In the genomic region with DNA sequence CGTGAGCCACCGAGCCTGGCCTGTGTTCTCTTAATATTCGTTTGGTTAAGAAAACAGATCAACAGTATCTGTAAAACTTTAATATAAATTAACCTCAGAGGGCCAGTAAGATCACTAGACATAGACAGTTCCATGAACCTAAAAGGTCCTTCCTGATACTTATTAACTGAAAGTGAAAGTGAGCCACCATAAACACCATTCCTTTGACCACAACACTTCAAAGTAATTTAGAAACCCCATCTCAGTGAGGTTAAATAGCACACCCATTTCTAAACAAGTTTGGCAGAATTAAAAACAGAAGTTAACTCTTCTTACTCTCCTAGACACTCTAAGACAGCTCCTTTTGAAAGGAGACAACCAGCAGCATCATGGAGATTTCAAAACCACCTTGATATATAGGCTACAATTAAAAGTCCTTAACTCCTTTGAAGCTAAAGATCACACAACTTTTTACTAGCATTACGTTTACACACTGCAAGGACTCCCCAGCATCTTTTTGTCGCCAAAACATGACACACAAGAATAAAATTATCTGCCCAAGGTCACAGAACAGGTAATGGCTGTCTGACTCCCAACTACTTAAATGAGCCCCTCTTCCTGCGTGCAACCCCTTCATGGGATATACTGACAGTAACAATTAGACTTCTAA, we compare ENCODE assay signal across 8 cellular contexts. TPM values are rescaled to one million over a fixed set of nuclear protein-coding genes. Genes with fewer than 3 reads are reported as not detected.
DNase-seq lines count a peak whose midpoint lies in the region; ATAC-seq and TF ChIP-seq lines count a peak whose summit lies in the region.

No MANE protein-coding gene starts in this region.

- H3K9me3 ChIP-seq in HUES6 (ENCODE audit: control insufficient read depth, insufficient read depth, low read depth, low read length) (no peaks in the 10 kb centered on the region), lung (ENCODE audit: control insufficient read depth in 2 of 2, insufficient read depth in 1 of 2, low read length in 1 of 2) (no peaks in the 10 kb centered on the region)

- no peak for ATAC-seq in lung (ENCODE audit: insufficient read depth, low FRiP score)
- no peak for ATAC-seq in esophagus mucosa
- no peak for ATAC-seq in GM21737 (IDR thresholded peaks at IDR 0.05; ENCODE audit: unreplicated experiment)

- H3K27me3 ChIP-seq in HUES6 (ENCODE audit: control insufficient read depth, insufficient read depth, low read length) (0 out of 2 replicates have a peak, but pooled peaks cover 5% of the 10 kb centered on the region), lung (ENCODE audit: control insufficient read depth, insufficient read depth) (no peaks in the 10 kb centered on the region)

- peak; percentile 21 for DNase-seq in astrocyte of the hippocampus (ENCODE audit: low read depth, low spot score)
- DNase-seq in lung (ENCODE audit: low spot score), result no peak
- no peak for DNase-seq in cerebellar nuclear complex (lab: John Stamatoyannopoulos, UW)
- DNase-seq in nucleus accumbens (lab: John Stamatoyannopoulos, UW), result no peak

- no peak overlapping the region for H3K27ac ChIP-seq in HUES6 (ENCODE audit: low read depth, low read length)
- no peak overlapping the region for H3K27ac ChIP-seq in lung (ENCODE audit: low read depth in 1 of 2, low read length in 1 of 2)

- H3K36me3 ChIP-seq in HUES6 (ENCODE audit: control insufficient read depth, insufficient read depth, low read length) (no peaks in the 10 kb centered on the region), lung (ENCODE audit: control insufficient read depth in 2 of 2, insufficient read depth in 2 of 2, low read length in 2 of 2) (no peaks in the 10 kb centered on the region)

- peaks cover 19% of the 10 kb centered on the region for H3K4me1 ChIP-seq in HUES6 (ENCODE audit: control insufficient read depth, insufficient read depth, low read length)
- H3K4me1 ChIP-seq in lung (ENCODE audit: control insufficient read depth in 2 of 2, insufficient read depth in 2 of 2, low read length in 2 of 2), result peaks cover 0 to 17% of the 10 kb centered on the region in 2 donors

- H3K4me3 ChIP-seq in GM08714 (ENCODE audit: low read length), result peak overlapping the region; percentile 89
- H3K4me3 ChIP-seq in HUES6 (ENCODE audit: low read depth, low read length), result peak overlapping the region; percentile 85
- H3K4me3 ChIP-seq in lung, result peak overlapping the region; percentile 11

- H3K9ac ChIP-seq in HUES6 (ENCODE audit: low read length), result no peak overlapping the region

- WGBS in lung, 2 donors, result 25 to 44% methylated on average over 6 of the region's 6 CpGs

- TF ChIP-seq CTCF in lung (IDR thresholded peaks at IDR 0.05; ENCODE audit: control extremely low read depth, extremely low read depth), result no peak

RNA-seq across cellular contexts. Expression of a gene that starts 2.2 kb away (rescaled TPM):
- total RNA-seq in lung (10 to 100 TPM; 15.5 to 38.1 TPM), esophagus mucosa (45.3 TPM)
- polyA plus RNA-seq in lung, result 10 to 100 TPM in 1 of 2 donors, 1 to 10 TPM in 1; 5.1 to 65.9 TPM

Comparison
In these comparisons a context has a peak if more than half of its experiments do, and no peak if none do; other contexts are left out.
1. H3K4me3 ChIP-seq: peak in every context shown above with its lines; median percentile 89 in GM08714; 85 in HUES6; 11 in lung.